Comparison of ENCODE assay signal across 11 cellular contexts in the genomic region with DNA sequence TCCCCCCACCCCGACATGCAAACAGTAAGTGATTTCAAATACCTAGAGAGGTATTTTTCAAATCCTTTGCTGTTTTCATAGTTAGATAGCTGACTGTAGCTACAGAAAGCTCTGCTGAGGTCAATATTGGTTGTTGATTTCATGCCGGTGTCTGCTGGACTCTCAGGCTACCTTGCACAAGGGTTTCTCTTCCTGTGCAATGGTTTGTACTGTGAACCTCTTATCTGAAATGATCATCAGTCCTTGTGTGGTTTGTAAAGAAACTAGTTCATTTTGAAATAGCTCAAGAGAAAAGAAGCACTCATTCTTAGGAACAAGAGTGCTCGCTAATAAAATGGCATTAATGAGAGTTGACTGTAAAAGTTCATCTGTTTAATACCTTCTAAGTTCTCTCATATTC. TPM values are rescaled to one million over a fixed set of nuclear protein-coding genes. Genes with fewer than 3 reads are reported as not detected.
DNase-seq lines count a peak whose midpoint lies in the region; ATAC-seq and TF ChIP-seq lines count a peak whose summit lies in the region.
"Had no signal": no experiment of that assay in that cellular context is flagged by ENCODE, and none has a peak within 500 bp of the region (broad histone marks: within the 10 kb centered on the region; RNA-seq: fewer than 3 reads in every experiment).

No MANE protein-coding gene starts in this region.

- H3K27me3 ChIP-seq in PC-3 (ENCODE audit: low read length): no peaks in the 10 kb centered on the region
- no peaks in the 10 kb centered on the region for H3K27me3 ChIP-seq in mesendoderm (ENCODE audit: insufficient read depth, low read length, poor library complexity)

- no peak overlapping the region for H2BK15ac ChIP-seq in mesendoderm (replicated peaks; ENCODE audit: low read depth)

- H2BK120ac ChIP-seq in mesendoderm (ENCODE audit: low read depth, low read length): no peak overlapping the region

- no peak for ATAC-seq in PC-3
- ATAC-seq in stimulated activated effector memory CD8-positive, alpha-beta T cell treated with anti-CD3 and anti-CD28 coated beads, Interleukin-12 subunit alpha, Interleukin-12 subunit beta, amount 100 ng/mL, for 72 hours: no peak

- H3K4me3 ChIP-seq in PC-3 (ENCODE audit: low read length) (peak overlapping the region; percentile 83), coronary artery (no peak overlapping the region), mesendoderm (ENCODE audit: low read length) (no peak overlapping the region)
- H3K4me3 ChIP-seq: HAP-1 had no signal

- peaks cover 54% of the 10 kb centered on the region for H3K4me1 ChIP-seq in PC-3 (ENCODE audit: insufficient read depth, low read length)
- H3K4me1 ChIP-seq in mesendoderm (ENCODE audit: control insufficient read depth, low read depth, low read length): no peaks in the 10 kb centered on the region

- WGBS in mesendoderm (ENCODE audit: extremely low coverage, insufficient coverage, low lambda C conversion rate): no CpG with 5 or more reads among the region's 3 CpGs

- H3K27me3 Mint-ChIP-seq in activated T-cell treated with anti-CD3 and anti-CD28 coated beads, Interleukin-2, amount 50 U/mL, for 24 hours: peaks cover 24% of the 10 kb centered on the region
- no peaks in the 10 kb centered on the region for H3K27me3 Mint-ChIP-seq in dendritic cell treated with granulocyte-macrophage colony-stimulating factor and Interleukin-4, amounts not matched to agents 40 ng/mL and 50 ng/mL, for 4 days

- H3K18ac ChIP-seq in mesendoderm (ENCODE audit: low read length): no peak overlapping the region

- H3F3A ChIP-seq in PC-3 (ENCODE audit: low read length, unreplicated experiment): no peaks in the 10 kb centered on the region

- H3K23ac ChIP-seq in mesendoderm (ENCODE audit: low read length): no peak overlapping the region

- no peak overlapping the region for H4K5ac ChIP-seq in mesendoderm (ENCODE audit: low read length)

- peak overlapping the region; percentile 84 for H3K4me3 Mint-ChIP-seq in activated T-cell treated with anti-CD3 and anti-CD28 coated beads, Interleukin-2, amount 50 U/mL, for 24 hours
- H3K4me3 Mint-ChIP-seq in dendritic cell treated with granulocyte-macrophage colony-stimulating factor and Interleukin-4, amounts not matched to agents 40 ng/mL and 50 ng/mL, for 4 days: peak overlapping the region; percentile 26
- peak overlapping the region; percentile 69 for H3K4me3 Mint-ChIP-seq in stimulated activated effector memory CD8-positive, alpha-beta T cell treated with anti-CD3 and anti-CD28 coated beads, Interleukin-12 subunit alpha, Interleukin-12 subunit beta, amount 100 ng/mL, for 72 hours

- peaks cover 64% of the 10 kb centered on the region for H3K4me1 Mint-ChIP-seq in activated T-cell treated with anti-CD3 and anti-CD28 coated beads, Interleukin-2, amount 50 U/mL, for 24 hours (ENCODE audit: low read depth)
- peaks cover 36% of the 10 kb centered on the region for H3K4me1 Mint-ChIP-seq in dendritic cell treated with granulocyte-macrophage colony-stimulating factor and Interleukin-4, amounts not matched to agents 40 ng/mL and 50 ng/mL, for 4 days (ENCODE audit: low read depth)
- H3K4me1 Mint-ChIP-seq in stimulated activated effector memory CD8-positive, alpha-beta T cell treated with anti-CD3 and anti-CD28 coated beads, Interleukin-12 subunit alpha, Interleukin-12 subunit beta, amount 100 ng/mL, for 72 hours: peaks cover 45% of the 10 kb centered on the region

- POLR2A ChIA-PET in PC-3 (lab: Charles Lee; ENCODE audit: unreplicated experiment): no interaction called here

- H4K20me1 ChIP-seq in PC-3 (ENCODE audit: low read length): no peaks in the 10 kb centered on the region

- no peaks in the 10 kb centered on the region for H3K79me1 ChIP-seq in mesendoderm (ENCODE audit: low read length)

- H2AFZ ChIP-seq in PC-3 (ENCODE audit: low read length): no peak overlapping the region

- intact Hi-C loops in PC-3 (cut with micrococcal nuclease): no loop called here
- intact Hi-C loops in dendritic cell treated with granulocyte-macrophage colony-stimulating factor and Interleukin-4, amounts not matched to agents 40 ng/mL and 50 ng/mL, for 4 days (cut with micrococcal nuclease): no loop called here

- H3K27ac ChIP-seq in PC-3 (ENCODE audit: low read length) (peak overlapping the region; percentile 17; the same call in 1 of the 2 replicates), coronary artery (no peak overlapping the region), mesendoderm (ENCODE audit: low read depth, low read length) (no peak overlapping the region)

- no peak for DNase-seq in activated T-cell treated with anti-CD3 and anti-CD28 coated beads, Interleukin-2, amount 50 U/mL, for 24 hours
- no peak for DNase-seq in activated T-cell treated with anti-CD3 and anti-CD28 coated beads, Interleukin-2, amount 50 U/mL, for 1 hour
- peak; percentile 32 for DNase-seq in PC-3
- DNase-seq in stimulated activated effector memory CD8-positive, alpha-beta T cell treated with anti-CD3 and anti-CD28 coated beads, Interleukin-12 subunit alpha, Interleukin-12 subunit beta, amount 100 ng/mL, for 72 hours (ENCODE audit: low spot score in 2 of 2): no peak
- no peak for DNase-seq in coronary artery (ENCODE audit: low spot score)
- DNase-seq in activated gamma-delta T cell treated with Interleukin-2 at 50 U/mL for 16 hours: no peak
- no peak for DNase-seq in mesendoderm
- DNase-seq: activated CD4-positive, CD25-positive, alpha-beta regulatory T cell; NCI-H774 had no signal

- no peak for TF ChIP-seq CTCF in PC-3 (conservative IDR thresholded peaks at IDR 0.05; ENCODE audit: low read depth, low read length)
- no peak for TF ChIP-seq CTCF in coronary artery (IDR thresholded peaks at IDR 0.05)

- no peak overlapping the region for H3K4ac ChIP-seq in mesendoderm (ENCODE audit: low read depth, low read length)

- H2AK5ac ChIP-seq in mesendoderm (ENCODE audit: low read length): no peak overlapping the region

- no peak overlapping the region for H3K56ac ChIP-seq in mesendoderm (ENCODE audit: low read length)

- H3K27ac Mint-ChIP-seq in activated T-cell treated with anti-CD3 and anti-CD28 coated beads, Interleukin-2, amount 50 U/mL, for 24 hours: peak overlapping the region; percentile 84
- H3K27ac Mint-ChIP-seq in dendritic cell treated with granulocyte-macrophage colony-stimulating factor and Interleukin-4, amounts not matched to agents 40 ng/mL and 50 ng/mL, for 4 days: no peak overlapping the region
- H3K27ac Mint-ChIP-seq in stimulated activated effector memory CD8-positive, alpha-beta T cell treated with anti-CD3 and anti-CD28 coated beads, Interleukin-12 subunit alpha, Interleukin-12 subunit beta, amount 100 ng/mL, for 72 hours: no peak overlapping the region

- no peak overlapping the region for H2BK5ac ChIP-seq in mesendoderm (ENCODE audit: low read length)

- H4K8ac ChIP-seq in mesendoderm (ENCODE audit: low read depth, low read length): no peak overlapping the region

- H3K36me3 ChIP-seq in PC-3 (ENCODE audit: low read depth, low read length): no peaks in the 10 kb centered on the region
- H3K36me3 ChIP-seq in mesendoderm (ENCODE audit: control insufficient read depth, insufficient read depth, low read length): no peaks in the 10 kb centered on the region
- H3K36me3 ChIP-seq: HAP-1 had no signal

- H3K9ac ChIP-seq in PC-3 (ENCODE audit: low read length): peak overlapping the region; percentile 70; the same call in 1 of the 2 replicates
- H3K9ac ChIP-seq in mesendoderm (ENCODE audit: low read length): no peak overlapping the region

- no peaks in the 10 kb centered on the region for H3K9me2 ChIP-seq in PC-3 (replicated peaks; ENCODE audit: low read length)

- CTCF ChIA-PET in PC-3 (lab: Charles Lee): interaction anchor here (0.6 kb wide), 1 partner anchor 366 kb away, joined by 10 read pairs; no protein-coding TSS in a partner anchor

- H3K9me3 Mint-ChIP-seq in activated T-cell treated with anti-CD3 and anti-CD28 coated beads, Interleukin-2, amount 50 U/mL, for 24 hours: no peaks in the 10 kb centered on the region
- H3K9me3 Mint-ChIP-seq in dendritic cell treated with granulocyte-macrophage colony-stimulating factor and Interleukin-4, amounts not matched to agents 40 ng/mL and 50 ng/mL, for 4 days: no peaks in the 10 kb centered on the region
- H3K9me3 Mint-ChIP-seq in stimulated activated effector memory CD8-positive, alpha-beta T cell treated with anti-CD3 and anti-CD28 coated beads, Interleukin-12 subunit alpha, Interleukin-12 subunit beta, amount 100 ng/mL, for 72 hours: no peaks in the 10 kb centered on the region

- H3K36me3 Mint-ChIP-seq in activated T-cell treated with anti-CD3 and anti-CD28 coated beads, Interleukin-2, amount 50 U/mL, for 24 hours (ENCODE audit: low read depth): peaks cover 4% of the 10 kb centered on the region
- no peaks in the 10 kb centered on the region for H3K36me3 Mint-ChIP-seq in dendritic cell treated with granulocyte-macrophage colony-stimulating factor and Interleukin-4, amounts not matched to agents 40 ng/mL and 50 ng/mL, for 4 days (ENCODE audit: low read depth)
- H3K36me3 Mint-ChIP-seq in stimulated activated effector memory CD8-positive, alpha-beta T cell treated with anti-CD3 and anti-CD28 coated beads, Interleukin-12 subunit alpha, Interleukin-12 subunit beta, amount 100 ng/mL, for 72 hours: no peaks in the 10 kb centered on the region

- H3K4me2 ChIP-seq in PC-3 (ENCODE audit: low read length) (peak overlapping the region; percentile 89), mesendoderm (ENCODE audit: low read length) (no peak overlapping the region)

- BruUV-seq in PC-3 (replicated peaks; lab: Mats Ljungman, UMichigan): no TSS peak

- H3K79me2 ChIP-seq in PC-3 (ENCODE audit: low read length) (peaks cover 63% of the 10 kb centered on the region), mesendoderm (ENCODE audit: control insufficient read depth, insufficient read depth, low read length) (no peaks in the 10 kb centered on the region)

- no peaks in the 10 kb centered on the region for H3K9me3 ChIP-seq in PC-3 (ENCODE audit: low read length)
- H3K9me3 ChIP-seq: HAP-1 had no signal

RNA-seq across cellular contexts. Expression of a gene that starts 2.1 kb away (rescaled TPM):
- total RNA-seq in PC-3 (2014; rRNA removed): 5.5 and 13.7 TPM in 2 replicates
- 4.2 TPM for polyA plus RNA-seq in mesendoderm (2013, experiment 1 of 2)
- 4.3 TPM for polyA plus RNA-seq in mesendoderm (2013, experiment 2 of 2)

Comparison
In these comparisons a context has a peak if more than half of its experiments do, and no peak if none do; other contexts are left out.
1. H3K4me3 Mint-ChIP-seq: peak in every context shown above with its lines; median percentile 84 in activated T-cell treated with anti-CD3 and anti-CD28 coated beads, Interleukin-2, amount 50 U/mL, for 24 hours; 69 in stimulated activated effector memory CD8-positive, alpha-beta T cell treated with anti-CD3 and anti-CD28 coated beads, Interleukin-12 subunit alpha, Interleukin-12 subunit beta, amount 100 ng/mL, for 72 hours; 26 in dendritic cell treated with granulocyte-macrophage colony-stimulating factor and Interleukin-4, amounts not matched to agents 40 ng/mL and 50 ng/mL, for 4 days.